Comparison of ENCODE assay signal across 1 cellular context in genomic region chr7:114405427-114405826, GRCh38.
TF ChIP-seq lines count a peak whose summit lies in the region.

No MANE protein-coding gene starts in this region.

TF ChIP-seq in GM23338, 12 proteins besides CTCF, POLR2A, EP300 and RAD21 (continued from another document):
- TF ChIP-seq REST (IDR thresholded peaks at IDR 0.05; ENCODE audit: unreplicated experiment), result no peak
- no peak for TF ChIP-seq ZNF114 (CRISPR knock-in tag; IDR thresholded peaks at IDR 0.05)
- TF ChIP-seq STAT1 (IDR thresholded peaks at IDR 0.05; ENCODE audit: unreplicated experiment), result no peak
- no peak for TF ChIP-seq EZH2phosphoT487 (IDR thresholded peaks at IDR 0.05; ENCODE audit: unreplicated experiment)
- no peak for TF ChIP-seq CREB1 (CRISPR knock-in tag; IDR thresholded peaks at IDR 0.05; ENCODE audit: low read depth)
